In genomic region chr4:107210450-107211239, GRCh38 we compare ENCODE assay signal across 12 cellular contexts.
A peak's percentile ranks its signal among the peaks of the same experiment; 100 is the strongest.
DNase-seq lines count a peak whose midpoint lies in the region; ATAC-seq, FAIRE-seq and TF ChIP-seq lines count a peak whose summit lies in the region.
"Had no signal": no experiment of that assay in that cellular context is flagged by ENCODE, and none has a peak within 500 bp of the region (broad histone marks: within the 10 kb centered on the region; RNA-seq: fewer than 3 reads in every experiment).

No MANE protein-coding gene starts in this region.

- no peaks in the 10 kb centered on the region for H3K27me3 Mint-ChIP-seq in activated CD4-positive, alpha-beta T cell treated with anti-CD3 and anti-CD28 coated beads, Interleukin-2, amount 10 ng/mL, durations not matched to agents 7 days and 5 days
- H3K27me3 Mint-ChIP-seq: B cell, memory B cell had no signal

- H3K18ac ChIP-seq in H1 (ENCODE audit: extremely low read depth, low read length), result no peak overlapping the region

- no peak for DNase-seq in HepG2 (ENCODE audit: low spot score)
- DNase-seq in right lobe of liver, result no peak
- DNase-seq in H1 (ENCODE audit: low read depth in 1 of 2, low spot score in 2 of 2), result no peak
- no peak for DNase-seq in activated CD4-positive, alpha-beta T cell treated with anti-CD3 and anti-CD28 coated beads, Interleukin-2, amount 10 ng/mL, durations not matched to agents 7 days and 5 days
- DNase-seq in KG1 (lab: John Stamatoyannopoulos, UW), result no peak
- DNase-seq in frontal cortex (ENCODE audit: low spot score in 2 of 2), result no peak
- no peak for DNase-seq in GOT3 (lab: John Stamatoyannopoulos, UW)
- DNase-seq: activated CD8-positive, alpha-beta memory T cell treated with anti-CD3 and anti-CD28 coated beads, Interleukin-2, amount 50 U/mL, for 4 hours had no signal

- H3K56ac ChIP-seq in H1 (replicated peaks; ENCODE audit: insufficient read length, low read depth, low read length), result no peak overlapping the region

- no peak overlapping the region for H3K4me2 ChIP-seq in HepG2 (ENCODE audit: low read depth, low read length)
- no peak overlapping the region for H3K4me2 ChIP-seq in H1 (ENCODE audit: insufficient read depth in 1 of 2, low read depth in 2 of 2, low read length in 2 of 2)

- 81% methylated on average over 9 of the region's 13 CpGs for WGBS in HepG2 (ENCODE audit: low lambda C conversion rate)
- 86% methylated on average over 9 of the region's 13 CpGs for WGBS in right lobe of liver (ENCODE audit: insufficient coverage, low coverage, low lambda C conversion rate, missing lambda C conversion rate)
- 93% methylated on average over 13 of the region's 13 CpGs; no CpG with 5 or more reads in 1 of the 2 experiments for WGBS in H1 (ENCODE audit: extremely low coverage in 1 of 2, insufficient coverage in 1 of 2, insufficient read length in 1 of 2, insufficient replicate concordance in 2 of 2, low coverage in 1 of 2, low lambda C conversion rate in 2 of 2, missing lambda C conversion rate in 1 of 2), 2 experiments
- 87 to 94% methylated on average over 12 to 13 of the region's 13 CpGs for WGBS in mesodermal cell (ENCODE audit: insufficient coverage in 2 of 2), 2 experiments

- no peak overlapping the region for H3K4ac ChIP-seq in H1 (replicated peaks; ENCODE audit: insufficient read length, low read depth, low read length)

- TF ChIP-seq CTCF in HepG2 (CRISPR knock-in tag; IDR thresholded peaks at IDR 0.05) (no peak), right lobe of liver (IDR thresholded peaks at IDR 0.05) (no peak), H1 (IDR thresholded peaks at IDR 0.05; ENCODE audit: control extremely low read depth in 1 of 3, insufficient read depth in 1 of 3, low read depth in 1 of 3, low read length in 3 of 3) (no peak)

- H3K9ac ChIP-seq in HepG2 (ENCODE audit: insufficient read depth, low read depth, low read length), result no peak overlapping the region
- no peak overlapping the region for H3K9ac ChIP-seq in H1 (replicated peaks in 1 of 4; ENCODE audit: extremely low read depth in 1 of 4, low read depth in 3 of 4, low read length in 3 of 4)

- no peak overlapping the region for H4K8ac ChIP-seq in H1 (ENCODE audit: extremely low read depth, insufficient read depth, low read length)

- H2AK5ac ChIP-seq in H1 (ENCODE audit: low read depth, low read length), result no peak overlapping the region

- H3K79me1 ChIP-seq in H1 (ENCODE audit: low read depth, low read length), result no peaks in the 10 kb centered on the region

- in situ Hi-C loops in HepG2 (cut with HindIII; ENCODE audit: extremely low pct_ligation_motif_present, low pct_unique_long_range_greater_than_20kb), result no loop called here

- TF ChIP-seq RAD21 in HepG2 (CRISPR knock-in tag; IDR thresholded peaks at IDR 0.05), result no peak
- no peak for TF ChIP-seq RAD21 in H1 (IDR thresholded peaks at IDR 0.05 in 1 of 2, conservative IDR thresholded peaks at IDR 0.05 in 1 of 2; ENCODE audit: low read depth in 2 of 2, low read length in 2 of 2)

- no peak overlapping the region for H3K27ac Mint-ChIP-seq in activated CD4-positive, alpha-beta T cell treated with anti-CD3 and anti-CD28 coated beads, Interleukin-2, amount 10 ng/mL, durations not matched to agents 7 days and 5 days
- H3K27ac Mint-ChIP-seq: B cell, memory B cell had no signal

- H2BK15ac ChIP-seq in H1 (ENCODE audit: low read length), result no peak overlapping the region

- CTCF ChIA-PET in HepG2 (lab: Yijun Ruan, JAX; ENCODE audit: low intra/inter-chr PET ratio, low total read pairs) (no interaction called here), H1 (lab: Charles Lee; ENCODE audit: partially characterized antibody) (interaction anchor here (0.7 to 0.9 kb wide), 2 partner anchors 19 to 27 kb away, joined by 3 to 6 read pairs; no protein-coding TSS in a partner anchor)
- CTCF ChIA-PET in activated CD4-positive, alpha-beta T cell treated with anti-CD3 and anti-CD28 coated beads, Interleukin-2, amount 10 ng/mL, durations not matched to agents 7 days and 5 days (lab: Charles Lee), result no interaction called here

- POLR2A ChIA-PET in HepG2 (lab: Yijun Ruan, JAX) (no interaction called here), H1 (lab: Charles Lee; ENCODE audit: partially characterized antibody) (interaction anchor here (0.5 kb wide), 1 partner anchor 927 kb away, joined by 4 read pairs; no protein-coding TSS in a partner anchor)
- POLR2A ChIA-PET in activated CD4-positive, alpha-beta T cell treated with anti-CD3 and anti-CD28 coated beads, Interleukin-2, amount 10 ng/mL, durations not matched to agents 7 days and 5 days (lab: Charles Lee), result no interaction called here

- H2AFZ ChIP-seq in HepG2 (ENCODE audit: low read length), result no peak overlapping the region
- H2AFZ ChIP-seq in H1 (ENCODE audit: low read length), result peak overlapping the region; percentile 89; the same call in 1 of the 2 replicates

- BruUV-seq in HepG2 (replicated peaks; lab: Mats Ljungman, UMichigan), result no TSS peak

- H4K20me1 ChIP-seq in HepG2 (ENCODE audit: insufficient read depth, low read length) (no peaks in the 10 kb centered on the region), H1 (replicated peaks in 1 of 2; ENCODE audit: control insufficient read depth in 1 of 2, insufficient read depth in 2 of 2, low read length in 2 of 2) (no peaks in the 10 kb centered on the region)

- peaks cover 28% of the 10 kb centered on the region for H3K4me1 ChIP-seq in HepG2 (ENCODE audit: insufficient read depth, low read length)
- H3K4me1 ChIP-seq in right lobe of liver, result no peaks in the 10 kb centered on the region
- no peaks in the 10 kb centered on the region for H3K4me1 ChIP-seq in H1 (replicated peaks in 1 of 4; ENCODE audit: control insufficient read depth in 3 of 4, insufficient read depth in 4 of 4, low read length in 3 of 4)
- H3K4me1 ChIP-seq in mesodermal cell (ENCODE audit: control insufficient read depth, insufficient read depth, low read length, poor library complexity, severe bottlenecking), result no peaks in the 10 kb centered on the region

- H3K27ac ChIP-seq in HepG2 (ENCODE audit: extremely low read length, insufficient read depth, low read length) (no peak overlapping the region), right lobe of liver (no peak overlapping the region), H1 (ENCODE audit: low read depth, low read length) (no peak overlapping the region), mesodermal cell (ENCODE audit: low read depth, low read length, severe bottlenecking) (peak overlapping the region; percentile 5)

- TF ChIP-seq POLR2A in HepG2 (IDR thresholded peaks at IDR 0.05; ENCODE audit: insufficient read depth in 1 of 2, low read depth in 2 of 2, low read length in 2 of 2) (no peak), right lobe of liver (IDR thresholded peaks at IDR 0.05) (no peak), H1 (IDR thresholded peaks at IDR 0.05; ENCODE audit: control extremely low read depth in 1 of 2, low read depth in 2 of 2, low read length in 2 of 2) (no peak)

- no peaks in the 10 kb centered on the region for H3K23me2 ChIP-seq in H1 (ENCODE audit: low read depth, low read length)

- H2BK5ac ChIP-seq in H1 (ENCODE audit: low read depth, low read length), result no peak overlapping the region

- no peak overlapping the region for H3K4me3 Mint-ChIP-seq in activated CD4-positive, alpha-beta T cell treated with anti-CD3 and anti-CD28 coated beads, Interleukin-2, amount 10 ng/mL, durations not matched to agents 7 days and 5 days
- H3K4me3 Mint-ChIP-seq: B cell, memory B cell had no signal

- H3K14ac ChIP-seq in H1 (ENCODE audit: insufficient read length), result no peak overlapping the region

- intact Hi-C loops in HepG2 (cut with micrococcal nuclease; ENCODE audit: unreplicated experiment) (no loop called here), right lobe of liver (cut with DNase I) (no loop called here)

- H3K9me3 ChIP-seq in HepG2 (ENCODE audit: low read length) (no peaks in the 10 kb centered on the region), right lobe of liver (no peaks in the 10 kb centered on the region), H1 (ENCODE audit: insufficient read depth in 2 of 2, low read depth in 1 of 2, low read length in 1 of 2) (no peaks in the 10 kb centered on the region), mesodermal cell (ENCODE audit: control insufficient read depth, low read length) (no peaks in the 10 kb centered on the region)

- H3K36me3 ChIP-seq in HepG2 (replicated peaks in 1 of 2; ENCODE audit: control insufficient read depth in 1 of 2, insufficient read depth in 2 of 2, low read length in 2 of 2), result no peaks in the 10 kb centered on the region
- H3K36me3 ChIP-seq in right lobe of liver, result no peaks in the 10 kb centered on the region
- no peaks in the 10 kb centered on the region for H3K36me3 ChIP-seq in H1 (ENCODE audit: control insufficient read depth in 2 of 4, insufficient read depth in 4 of 4, low read length in 3 of 4)
- H3K36me3 ChIP-seq in mesodermal cell (ENCODE audit: control insufficient read depth, insufficient read depth, low read length), result no peaks in the 10 kb centered on the region

- no peak overlapping the region for H3K4me3 ChIP-seq in HepG2 (replicated peaks in 1 of 3; ENCODE audit: insufficient read depth in 1 of 3, low read depth in 2 of 3, low read length in 3 of 3)
- no peak overlapping the region for H3K4me3 ChIP-seq in right lobe of liver
- H3K4me3 ChIP-seq in H1 (ENCODE audit: extremely low read depth in 1 of 4, insufficient read depth in 2 of 4, low read depth in 3 of 4, low read length in 4 of 4), result no peak overlapping the region
- H3K4me3 ChIP-seq in mesodermal cell (ENCODE audit: extremely low read depth, insufficient read depth, low read length, poor library complexity, severe bottlenecking), result no peak overlapping the region

- no peak for TF ChIP-seq EP300 in HepG2 (IDR thresholded peaks at IDR 0.05; ENCODE audit: low read depth in 2 of 2, low read length in 2 of 2)
- TF ChIP-seq EP300 in HepG2 (CRISPR knock-in tag; IDR thresholded peaks at IDR 0.05; ENCODE audit: borderline replicate concordance), result no peak
- no peak for TF ChIP-seq EP300 in H1 (IDR thresholded peaks at IDR 0.05; ENCODE audit: borderline replicate concordance in 1 of 2, low read depth in 2 of 2, low read length in 2 of 2)

- H3K36me3 Mint-ChIP-seq in activated CD4-positive, alpha-beta T cell treated with anti-CD3 and anti-CD28 coated beads, Interleukin-2, amount 10 ng/mL, durations not matched to agents 7 days and 5 days (ENCODE audit: low read depth), result no peaks in the 10 kb centered on the region
- H3K36me3 Mint-ChIP-seq: memory B cell had no signal

- FAIRE-seq in HepG2 (lab: Jason Lieb, UNC), result no peak
- no peak for FAIRE-seq in H1 (lab: Jason Lieb, UNC)
- no peak for FAIRE-seq in frontal cortex (lab: Jason Lieb, UNC)
- FAIRE-seq: GM12892 had no signal

- H3K9me3 Mint-ChIP-seq in activated CD4-positive, alpha-beta T cell treated with anti-CD3 and anti-CD28 coated beads, Interleukin-2, amount 10 ng/mL, durations not matched to agents 7 days and 5 days, result no peaks in the 10 kb centered on the region
- H3K9me3 Mint-ChIP-seq: memory B cell had no signal

- no peak overlapping the region for H4K91ac ChIP-seq in H1 (replicated peaks; ENCODE audit: insufficient read length, low read length)

- H4K5ac ChIP-seq in H1 (ENCODE audit: insufficient read length, low read depth, low read length), result no peak overlapping the region

- no peak for ATAC-seq in HepG2
- ATAC-seq in right lobe of liver, result no peak

- H3K27me3 ChIP-seq in HepG2 (ENCODE audit: control insufficient read depth in 1 of 2, insufficient read depth in 2 of 2, low read length in 2 of 2), result no peaks in the 10 kb centered on the region
- no peaks in the 10 kb centered on the region for H3K27me3 ChIP-seq in right lobe of liver
- no peaks in the 10 kb centered on the region for H3K27me3 ChIP-seq in H1 (replicated peaks in 1 of 4; ENCODE audit: control insufficient read depth in 3 of 4, extremely low read depth in 1 of 4, insufficient read depth in 3 of 4, low read length in 3 of 4)

- no peak overlapping the region; the same call in 1 of the 2 replicates for H2BK12ac ChIP-seq in H1 (ENCODE audit: low read depth, low read length)

- H3K79me2 ChIP-seq in HepG2 (ENCODE audit: insufficient read depth, low read length), result no peaks in the 10 kb centered on the region
- H3K79me2 ChIP-seq in H1 (ENCODE audit: control insufficient read depth in 1 of 2, insufficient read depth in 2 of 2, low read length in 2 of 2), result no peaks in the 10 kb centered on the region

- no peak overlapping the region for H3K23ac ChIP-seq in H1 (ENCODE audit: insufficient read length)

- H2BK20ac ChIP-seq in H1 (ENCODE audit: low read length), result no peak overlapping the region

- H2BK120ac ChIP-seq in H1 (replicated peaks; ENCODE audit: low read depth, low read length), result no peak overlapping the region

- no peaks in the 10 kb centered on the region for H3K4me1 Mint-ChIP-seq in activated CD4-positive, alpha-beta T cell treated with anti-CD3 and anti-CD28 coated beads, Interleukin-2, amount 10 ng/mL, durations not matched to agents 7 days and 5 days
- H3K4me1 Mint-ChIP-seq: B cell, memory B cell had no signal

Comparison
In these comparisons a context has a peak if more than half of its experiments do, and no peak if none do; other contexts are left out.
1. Of the 41 proteins assayed by ChIP-seq in both HepG2 and H1: peak only in HepG2: none; only in H1: none; in both: MAFK; in neither: 40.